In genomic region chr4:138192113-138192512, GRCh38 we compare ENCODE assay signal across 12 cellular contexts. TPM values are rescaled to one million over a fixed set of nuclear protein-coding genes. Genes with fewer than 3 reads are reported as not detected.
A peak's percentile ranks its signal among the peaks of the same experiment; 100 is the strongest.
DNase-seq lines count a peak whose midpoint lies in the region; ATAC-seq, FAIRE-seq and TF ChIP-seq lines count a peak whose summit lies in the region.
"Had no signal": no experiment of that assay in that cellular context is flagged by ENCODE, and none has a peak within 500 bp of the region (broad histone marks: within the 10 kb centered on the region; RNA-seq: fewer than 3 reads in every experiment).

No MANE protein-coding gene starts in this region.

- H3K9me3 ChIP-seq in HepG2 (ENCODE audit: low read length) (no peaks in the 10 kb centered on the region), right lobe of liver (no peaks in the 10 kb centered on the region)
- H3K9me3 ChIP-seq: colonic mucosa, gastroesophageal sphincter, transverse colon had no signal

- DNase-seq in HepG2 (ENCODE audit: low spot score): peak; percentile 68
- no peak for DNase-seq in right lobe of liver
- no peak for DNase-seq in WTC11 (ENCODE audit: low spot score)
- no peak for DNase-seq in cardiac septum (ENCODE audit: low spot score)
- DNase-seq in SW 1271 (lab: John Stamatoyannopoulos, UW): no peak
- no peak for DNase-seq in hippocampal formation (lab: John Stamatoyannopoulos, UW)
- DNase-seq in 8988T: no peak
- DNase-seq: colonic mucosa, posterior cingulate gyrus, transverse colon had no signal

- peaks cover 3% of the 10 kb centered on the region; the same call in 1 of the 2 replicates for H3K4me1 Mint-ChIP-seq in WTC11

- TF ChIP-seq POLR2A in HepG2 (IDR thresholded peaks at IDR 0.05; ENCODE audit: insufficient read depth in 1 of 2, low read depth in 2 of 2, low read length in 2 of 2) (no peak), right lobe of liver (IDR thresholded peaks at IDR 0.05) (no peak)

- in situ Hi-C loops in HepG2 (cut with HindIII; ENCODE audit: extremely low pct_ligation_motif_present, low pct_unique_long_range_greater_than_20kb): no loop called here

- peaks cover 2% of the 10 kb centered on the region for H3K79me2 ChIP-seq in HepG2 (ENCODE audit: insufficient read depth, low read length)

- H3K4me3 Mint-ChIP-seq in WTC11: no peak overlapping the region

- no peak overlapping the region for H2AFZ ChIP-seq in HepG2 (ENCODE audit: low read length)

- intact Hi-C loops in HepG2 (cut with micrococcal nuclease; ENCODE audit: unreplicated experiment): no loop called here
- intact Hi-C loops in right lobe of liver (cut with DNase I): no loop called here
- intact Hi-C loops in cardiac septum (cut with DNase I): no loop called here

- CTCF ChIA-PET in HepG2 (lab: Yijun Ruan, JAX; ENCODE audit: low intra/inter-chr PET ratio, low total read pairs) (no interaction called here), WTC11 (lab: Charles Lee) (no interaction called here)

- POLR2A ChIA-PET in HepG2 (lab: Yijun Ruan, JAX): interaction anchor here (1.8 kb wide), 1 partner anchor 50 kb away, joined by 7 read pairs; the partner anchor contains the start of gene SLC7A11
- POLR2A ChIA-PET in WTC11 (lab: Charles Lee): no interaction called here

- TF ChIP-seq EP300 in HepG2 (IDR thresholded peaks at IDR 0.05; ENCODE audit: low read depth in 2 of 2, low read length in 2 of 2) (peak in 1 of 2 experiments; percentile 45; a peak in 1 of 4 replicates), HepG2 (CRISPR knock-in tag; IDR thresholded peaks at IDR 0.05; ENCODE audit: borderline replicate concordance) (no peak)

- no peak overlapping the region for H3K9ac ChIP-seq in HepG2 (ENCODE audit: insufficient read depth, low read depth, low read length)

- no peaks in the 10 kb centered on the region for H3K27me3 Mint-ChIP-seq in WTC11 (ENCODE audit: low read depth)

- no peaks in the 10 kb centered on the region for H3K36me3 Mint-ChIP-seq in WTC11

- H3K4me3 ChIP-seq in HepG2 (replicated peaks in 1 of 3; ENCODE audit: insufficient read depth in 1 of 3, low read depth in 2 of 3, low read length in 3 of 3): no peak overlapping the region
- no peak overlapping the region for H3K4me3 ChIP-seq in right lobe of liver
- H3K4me3 ChIP-seq: colonic mucosa, gastroesophageal sphincter, transverse colon had no signal

- H3K27ac Mint-ChIP-seq in WTC11: no peak overlapping the region

- no TSS peak for BruUV-seq in HepG2 (replicated peaks; lab: Mats Ljungman, UMichigan)

- H3K4me1 ChIP-seq in HepG2 (ENCODE audit: insufficient read depth, low read length) (peaks cover 11% of the 10 kb centered on the region), right lobe of liver (no peaks in the 10 kb centered on the region)
- H3K4me1 ChIP-seq: colonic mucosa, gastroesophageal sphincter, transverse colon had no signal

- H3K36me3 ChIP-seq in HepG2 (replicated peaks in 1 of 2; ENCODE audit: control insufficient read depth in 1 of 2, insufficient read depth in 2 of 2, low read length in 2 of 2): peaks cover 0 to 18% of the 10 kb centered on the region in 2 experiments; a peak in 2 of 5 replicates
- no peaks in the 10 kb centered on the region for H3K36me3 ChIP-seq in right lobe of liver
- H3K36me3 ChIP-seq: colonic mucosa, gastroesophageal sphincter, transverse colon had no signal

- TF ChIP-seq CTCF in HepG2 (CRISPR knock-in tag; IDR thresholded peaks at IDR 0.05) (no peak), right lobe of liver (IDR thresholded peaks at IDR 0.05) (no peak), WTC11 (IDR thresholded peaks at IDR 0.05) (no peak)

- no peaks in the 10 kb centered on the region for H4K20me1 ChIP-seq in HepG2 (ENCODE audit: insufficient read depth, low read length)

- no peaks in the 10 kb centered on the region for H3K9me3 Mint-ChIP-seq in WTC11

- no peak for TF ChIP-seq RAD21 in HepG2 (CRISPR knock-in tag; IDR thresholded peaks at IDR 0.05)

- ATAC-seq in HepG2: no peak
- no peak for ATAC-seq in right lobe of liver
- peak; percentile 39 for ATAC-seq in HG03565 (IDR thresholded peaks at IDR 0.05; ENCODE audit: unreplicated experiment)
- ATAC-seq in WTC11: no peak
- ATAC-seq: gastroesophageal sphincter had no signal

- no peaks in the 10 kb centered on the region for H3K27me3 ChIP-seq in HepG2 (ENCODE audit: control insufficient read depth in 1 of 2, insufficient read depth in 2 of 2, low read length in 2 of 2)
- no peaks in the 10 kb centered on the region for H3K27me3 ChIP-seq in right lobe of liver
- H3K27me3 ChIP-seq: colonic mucosa, gastroesophageal sphincter, transverse colon had no signal

- WGBS in HepG2 (ENCODE audit: low lambda C conversion rate): 70% methylated on average over 2 of the region's 2 CpGs
- 69% methylated on average over 2 of the region's 2 CpGs for WGBS in right lobe of liver (ENCODE audit: insufficient coverage, low coverage, low lambda C conversion rate, missing lambda C conversion rate)

- H3K27ac ChIP-seq in HepG2 (ENCODE audit: extremely low read length, insufficient read depth, low read length) (no peak overlapping the region), right lobe of liver (no peak overlapping the region)
- H3K27ac ChIP-seq: colonic mucosa, gastroesophageal sphincter, transverse colon had no signal

- FAIRE-seq in HepG2 (lab: Jason Lieb, UNC): no peak

- H3K4me2 ChIP-seq in HepG2 (ENCODE audit: low read depth, low read length): no peak overlapping the region

TF ChIP-seq in HepG2, 621 proteins besides CTCF, POLR2A, EP300 and RAD21 (continues in another document):
- TF ChIP-seq JARID2 (CRISPR knock-in tag; IDR thresholded peaks at IDR 0.05; ENCODE audit: insufficient replicate concordance) (no peak), NFE2L1 (CRISPR knock-in tag; IDR thresholded peaks at IDR 0.05; ENCODE audit: borderline replicate concordance) (no peak)
- TF ChIP-seq, protein P1, sequence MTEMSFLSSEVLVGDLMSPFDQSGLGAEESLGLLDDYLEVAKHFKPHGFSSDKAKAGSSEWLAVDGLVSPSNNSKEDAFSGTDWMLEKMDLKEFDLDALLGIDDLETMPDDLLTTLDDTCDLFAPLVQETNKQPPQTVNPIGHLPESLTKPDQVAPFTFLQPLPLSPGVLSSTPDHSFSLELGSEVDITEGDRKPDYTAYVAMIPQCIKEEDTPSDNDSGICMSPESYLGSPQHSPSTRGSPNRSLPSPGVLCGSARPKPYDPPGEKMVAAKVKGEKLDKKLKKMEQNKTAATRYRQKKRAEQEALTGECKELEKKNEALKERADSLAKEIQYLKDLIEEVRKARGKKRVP (CRISPR knock-in tag; IDR thresholded peaks at IDR 0.05): peak in 1 of 2 experiments; percentile 35; a peak in 1 of 4 replicates

TF ChIP-seq in WTC11, 78 proteins besides CTCF, POLR2A, EP300 and RAD21:
- TF ChIP-seq, protein P2, sequence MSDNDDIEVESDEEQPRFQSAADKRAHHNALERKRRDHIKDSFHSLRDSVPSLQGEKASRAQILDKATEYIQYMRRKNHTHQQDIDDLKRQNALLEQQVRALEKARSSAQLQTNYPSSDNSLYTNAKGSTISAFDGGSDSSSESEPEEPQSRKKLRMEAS (CRISPR knock-in tag; IDR thresholded peaks at IDR 0.05): no peak
- peak; percentile 45; the same call in 1 of the 2 replicates for TF ChIP-seq GABPB1 (CRISPR knock-in tag; IDR thresholded peaks at IDR 0.05)
- TF ChIP-seq ZNF423 (CRISPR knock-in tag; IDR thresholded peaks at IDR 0.05): no peak

RNA-seq across cellular contexts. Expression of gene SLC7A11, which starts 50.0 kb away (rescaled TPM):
- total RNA-seq in HepG2 (2016; rRNA removed; fragmentation: Illumina TruSeq; extraction: Trizol) (11.9 and 15.7 TPM in 2 replicates), right lobe of liver (1 to 10 TPM in 2 of 6 experiments, under 1 TPM in 3, not detected in 1; 0.02 to 1.8 (median 0.35) TPM), WTC11 (2021) (4.8 to 10.1 TPM (median 5.0 TPM) in 3 replicates), cardiac septum (0.19 TPM)
- 1.5 and 2.6 TPM in 2 replicates for total RNA-seq in HepG2 (2016; cell fraction: cytosol; rRNA removed; fragmentation: Illumina TruSeq; extraction: Trizol; ENCODE audit: low read depth)
- 13.1 and 14.5 TPM in 2 replicates for total RNA-seq in HepG2 (2016; cell fraction: insoluble cytoplasmic fraction; rRNA removed; fragmentation: Illumina TruSeq; extraction: Trizol)
- 4.0 and 5.0 TPM in 2 replicates for total RNA-seq in HepG2 (2016; cell fraction: membrane; rRNA removed; fragmentation: Illumina TruSeq; extraction: Trizol)
- total RNA-seq in HepG2 (2016; cell fraction: nucleus; rRNA removed; fragmentation: Illumina TruSeq; extraction: Trizol): 21.1 and 22.8 TPM in 2 replicates
- polyA plus RNA-seq in HepG2 (2011; rRNA removed): 15.9 and 17.5 TPM in 2 replicates
- polyA plus RNA-seq in HepG2 (2011; cell fraction: cytosol; rRNA removed): 5.6 and 9.4 TPM in 2 replicates
- polyA plus RNA-seq in HepG2 (2011; cell fraction: nucleus; rRNA removed): 9.2 and 14.7 TPM in 2 replicates
- 20.4 and 31.0 TPM in 2 replicates for polyA plus RNA-seq in HepG2 (2012)
- polyA plus RNA-seq in HepG2 (2016; cell fraction: cytosol; fragmentation: Illumina TruSeq; extraction: Trizol; ENCODE audit: low read depth): 0.35 and 0.42 TPM in 2 replicates
- polyA plus RNA-seq in HepG2 (2016; cell fraction: insoluble cytoplasmic fraction; fragmentation: Illumina TruSeq; extraction: Trizol; ENCODE audit: low read depth): 5.6 and 6.9 TPM in 2 replicates
- 0.86 and 0.94 TPM in 2 replicates for polyA plus RNA-seq in HepG2 (2016; cell fraction: membrane; fragmentation: Illumina TruSeq; extraction: Trizol; ENCODE audit: low read depth)
- polyA plus RNA-seq in HepG2 (2016; cell fraction: nucleus; fragmentation: Illumina TruSeq; extraction: Trizol; ENCODE audit: insufficient read depth, low read depth): 16.0 and 16.6 TPM in 2 replicates
- 95.4 and 149 TPM in 2 replicates for polyA minus RNA-seq in HepG2 (2011; rRNA and poly(A)+ RNA removed; ENCODE audit: low replicate concordance)
- 28.0 and 41.2 TPM in 2 replicates for polyA minus RNA-seq in HepG2 (2011; cell fraction: cytosol; rRNA and poly(A)+ RNA removed)
- 82.7 and 97.5 TPM in 2 replicates for polyA minus RNA-seq in HepG2 (2011; cell fraction: nucleus; rRNA and poly(A)+ RNA removed)

Comparison
In these comparisons a context has a peak if more than half of its experiments do, and no peak if none do; other contexts are left out.
1. Of the 50 proteins assayed by ChIP-seq in both HepG2 and WTC11: peak only in HepG2: CREB1, TCF7 and ZBTB21; only in WTC11: GABPB1; in both: none; in neither: 46.